In the genomic region with DNA sequence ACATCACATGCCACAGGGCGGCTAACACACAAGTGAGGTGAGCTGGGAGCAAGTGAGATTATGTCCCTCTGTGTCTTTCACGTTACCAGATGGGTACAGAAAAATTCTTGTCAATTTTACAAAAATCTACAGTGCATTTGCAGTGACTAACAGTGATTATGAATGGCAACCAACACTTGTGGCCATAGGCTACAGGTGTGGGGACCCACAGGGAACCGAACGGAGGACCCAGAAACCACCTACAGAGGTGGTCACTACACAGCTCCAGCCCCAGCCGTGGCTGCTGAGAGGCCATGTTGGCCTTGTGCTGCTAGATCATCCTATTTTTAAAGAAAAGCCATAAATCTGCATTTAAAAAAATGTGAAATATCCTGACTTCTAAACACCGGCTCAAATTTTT, we compare ENCODE assay signal across 12 cellular contexts. TPM values are rescaled to one million over a fixed set of nuclear protein-coding genes. Genes with fewer than 3 reads are reported as not detected.
DNase-seq lines count a peak whose midpoint lies in the region; ATAC-seq and TF ChIP-seq lines count a peak whose summit lies in the region.
"Had no signal": no experiment of that assay in that cellular context is flagged by ENCODE, and none has a peak within 500 bp of the region (broad histone marks: within the 10 kb centered on the region; RNA-seq: fewer than 3 reads in every experiment).

No MANE protein-coding gene starts in this region.

- H3K9me3 ChIP-seq in CD8-positive, alpha-beta memory T cell (ENCODE audit: low read length), result no peaks in the 10 kb centered on the region
- no peaks in the 10 kb centered on the region for H3K9me3 ChIP-seq in prostate gland

- TF ChIP-seq CTCF in brain microvascular endothelial cell (IDR thresholded peaks at IDR 0.05; ENCODE audit: low read depth, low read length, missing control alignments) (no peak), nephron progenitor cell (IDR thresholded peaks at IDR 0.05) (no peak), prostate gland (IDR thresholded peaks at IDR 0.05) (no peak)

- H3K27me3 ChIP-seq in ACC112 (ENCODE audit: insufficient read depth, low read length) (no peaks in the 10 kb centered on the region), brain microvascular endothelial cell (replicated peaks) (no peaks in the 10 kb centered on the region), prostate gland (replicated peaks; ENCODE audit: insufficient read depth) (no peaks in the 10 kb centered on the region)
- no peaks in the 10 kb centered on the region for H3K27me3 ChIP-seq in CD8-positive, alpha-beta memory T cell (ENCODE audit: insufficient read depth, low read length, poor library complexity, severe bottlenecking)

- H3K4me1 Mint-ChIP-seq in CD8-positive, alpha-beta memory T cell, result peaks cover 76 to 89% (median 88%) of the 10 kb centered on the region in 3 donors
- H3K4me1 Mint-ChIP-seq in nephron progenitor cell, result peaks cover 54% of the 10 kb centered on the region

- no peaks in the 10 kb centered on the region for H3K36me3 ChIP-seq in ACC112 (ENCODE audit: insufficient read depth, low read length)
- no peaks in the 10 kb centered on the region for H3K36me3 ChIP-seq in CD8-positive, alpha-beta memory T cell (ENCODE audit: insufficient read depth, low read length)
- H3K36me3 ChIP-seq in brain microvascular endothelial cell (replicated peaks), result no peaks in the 10 kb centered on the region
- H3K36me3 ChIP-seq in prostate gland, result no peaks in the 10 kb centered on the region

- no peaks in the 10 kb centered on the region for H3K9me3 Mint-ChIP-seq in CD8-positive, alpha-beta memory T cell
- peaks cover 21% of the 10 kb centered on the region for H3K9me3 Mint-ChIP-seq in nephron progenitor cell

- TF ChIP-seq POLR2A in prostate gland (IDR thresholded peaks at IDR 0.05), result no peak

- H2AFZ ChIP-seq in ACC112 (ENCODE audit: low read length, unreplicated experiment), result no peak overlapping the region

- H3K27me3 Mint-ChIP-seq in CD8-positive, alpha-beta memory T cell, result peaks cover 0 to 1% of the 10 kb centered on the region in 2 donors
- no peaks in the 10 kb centered on the region for H3K27me3 Mint-ChIP-seq in nephron progenitor cell (ENCODE audit: low read depth, poor library complexity)

- H3K4me3 Mint-ChIP-seq in CD8-positive, alpha-beta memory T cell, result peak overlapping the region; percentile 36 to 82 (median 64)
- H3K4me3 Mint-ChIP-seq in nephron progenitor cell, result no peak overlapping the region

- no peak for DNase-seq in CD8-positive, alpha-beta memory T cell
- DNase-seq in brain microvascular endothelial cell (no peak), nephron progenitor cell (no peak), prostate gland (ENCODE audit: low spot score) (no peak), left lobe of liver (ENCODE audit: low spot score) (no peak)
- DNase-seq: activated CD8-positive, alpha-beta memory T cell treated with anti-CD3 and anti-CD28 coated beads, Interleukin-2, amount 50 U/mL, for 48 hours; left colon; NCI-H1436; SW 1271 had no signal

- peak overlapping the region; percentile 72 to 97 (median 90) for H3K27ac Mint-ChIP-seq in CD8-positive, alpha-beta memory T cell
- H3K27ac Mint-ChIP-seq in nephron progenitor cell, result peak overlapping the region; percentile 18

- POLR2A ChIA-PET in CD8-positive, alpha-beta memory T cell (lab: Charles Lee), result interaction anchor here (1.1 to 2.5 kb wide), 2 partner anchors 18 to 21 kb away, joined by 3 to 11 read pairs; no protein-coding TSS in a partner anchor

- CTCF ChIA-PET in CD8-positive, alpha-beta memory T cell (lab: Charles Lee), result interaction anchor here (1.1 to 3.3 kb wide), 5 partner anchors 9 to 109 kb away, joined by 3 to 15 read pairs (median 5); a partner anchor contains a TSS

- peak overlapping the region; percentile 93 for H3K27ac ChIP-seq in ACC112 (ENCODE audit: low read depth, low read length)
- H3K27ac ChIP-seq in CD8-positive, alpha-beta memory T cell (ENCODE audit: low read depth, low read length), result no peak overlapping the region
- H3K27ac ChIP-seq in brain microvascular endothelial cell, result peak overlapping the region; percentile 77
- no peak overlapping the region for H3K27ac ChIP-seq in prostate gland

- ATAC-seq in GM19324 (IDR thresholded peaks at IDR 0.05; ENCODE audit: low FRiP score, unreplicated experiment) (no peak), left lobe of liver (no peak)
- no peak for ATAC-seq in activated CD4-positive, CD25-positive, alpha-beta regulatory T cell treated with anti-CD3 and anti-CD28 coated beads, Interleukin-2, amount 50 U/mL, for 24 hours
- ATAC-seq: left colon had no signal

- H3K4me1 ChIP-seq in ACC112 (ENCODE audit: control insufficient read depth, insufficient read depth, low read length, unreplicated experiment), result peaks cover 38% of the 10 kb centered on the region
- H3K4me1 ChIP-seq in CD8-positive, alpha-beta memory T cell (ENCODE audit: insufficient read depth, low read length), result peaks cover 71% of the 10 kb centered on the region
- H3K4me1 ChIP-seq in prostate gland (replicated peaks), result no peaks in the 10 kb centered on the region

- intact Hi-C loops in prostate gland (cut with DNase I), result no loop called here

- H3K4me3 ChIP-seq in ACC112 (ENCODE audit: low read depth, low read length) (0 out of 2 replicates have a peak overlapping the region, but pooled peaks have one; percentile 66), brain microvascular endothelial cell (ENCODE audit: low read depth, low read length) (no peak overlapping the region), prostate gland (no peak overlapping the region)
- H3K4me3 ChIP-seq in CD8-positive, alpha-beta memory T cell (ENCODE audit: low read length), result no peak overlapping the region

- H3K36me3 Mint-ChIP-seq in CD8-positive, alpha-beta memory T cell, result peaks cover 0 to 35% (median 0%) of the 10 kb centered on the region in 3 donors
- H3K36me3 Mint-ChIP-seq in nephron progenitor cell (ENCODE audit: low read depth), result peaks cover 35% of the 10 kb centered on the region

- H3K79me2 ChIP-seq in ACC112 (ENCODE audit: control insufficient read depth, insufficient read depth, low read length, unreplicated experiment), result peaks cover 38% of the 10 kb centered on the region

- in situ Hi-C loops in brain microvascular endothelial cell (cut with HindIII; ENCODE audit: low pct_ligation_motif_present, low sequenced_read_pairs), result no loop called here

- WGBS in prostate gland, result 92% methylated on average over 6 of the region's 6 CpGs

RNA-seq across cellular contexts. Expression of a gene that starts 50.2 kb away (rescaled TPM):
- 100 to 1,000 TPM; 481 to 491 TPM for total RNA-seq in CD8-positive, alpha-beta memory T cell
- polyA plus RNA-seq in CD8-positive, alpha-beta memory T cell, result 611 TPM
- total RNA-seq in prostate gland (100 to 1,000 TPM in 1 of 2 donors, 10 to 100 TPM in 1; 13.7 to 103 TPM), left lobe of liver (30.0 TPM)

Comparison
In these comparisons a context has a peak if more than half of its experiments do, and no peak if none do; other contexts are left out.
1. H3K27ac ChIP-seq: peak in ACC112 (single experiment) and brain microvascular endothelial cell (single experiment); none in CD8-positive, alpha-beta memory T cell (single experiment) and prostate gland (0 of 2).
2. RNA of a gene that starts 50.2 kb away (total RNA-seq): 481 to 491 TPM in CD8-positive, alpha-beta memory T cell; 13.7 to 103 TPM in prostate gland and 30.0 TPM in left lobe of liver (single experiment); every median in the first group is over 4 times any median in the second.